In genomic region chr1:246554201-246554600, GRCh38 we compare ENCODE assay signal across 6 cellular contexts.
"Had no signal": no experiment of that assay in that cellular context is flagged by ENCODE, and none has a peak within 500 bp of the region (broad histone marks: within the 10 kb centered on the region; RNA-seq: fewer than 3 reads in every experiment).

No MANE protein-coding gene starts in this region.

- DNase-seq: GM23248, GOT3, H7, H9, HCEC 1CT, HFFc6 had no signal
